Comparison of ENCODE assay signal across 8 cellular contexts in the genomic region with DNA sequence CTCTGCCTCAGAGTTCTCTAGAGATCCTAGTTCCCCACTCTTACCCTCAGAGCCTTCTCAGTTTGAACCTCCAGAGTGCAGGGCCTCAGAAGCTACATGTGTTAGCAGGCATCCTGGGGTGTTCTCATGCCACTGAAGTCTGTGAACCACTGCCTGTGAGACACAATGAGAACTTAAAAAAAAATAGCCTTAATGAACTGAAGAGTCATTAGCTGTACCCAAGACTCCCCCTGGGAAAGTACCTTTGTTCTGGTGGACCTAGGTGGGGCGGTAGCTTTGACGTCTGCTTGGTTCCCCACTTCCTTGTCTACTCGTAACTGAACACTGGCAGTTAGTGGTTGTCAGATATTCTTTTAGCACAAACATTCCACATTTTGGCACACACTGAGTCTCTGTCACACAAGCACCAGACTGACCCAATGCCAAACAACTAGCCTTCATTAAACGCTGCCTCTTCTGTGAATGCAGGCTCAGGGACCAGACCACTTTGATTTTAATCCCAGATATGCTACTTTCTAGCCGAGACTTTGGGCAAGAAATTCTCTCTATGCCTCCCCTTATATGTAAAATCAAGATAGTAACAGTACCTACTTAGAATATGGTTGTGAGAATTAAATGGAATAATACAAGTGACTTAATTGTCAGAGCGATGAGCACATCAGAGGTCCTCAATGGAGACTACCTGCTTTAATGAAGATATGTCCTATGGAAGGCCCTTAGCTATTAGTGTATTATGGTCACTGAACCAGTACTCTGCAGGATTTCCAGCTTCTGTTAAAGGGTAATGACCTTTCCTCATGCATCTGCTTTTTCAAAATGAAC.
DNase-seq lines count a peak whose midpoint lies in the region; ATAC-seq lines count a peak whose summit lies in the region.

No MANE protein-coding gene starts in this region.

- H3K36me3 Mint-ChIP-seq in activated CD8-positive, alpha-beta T cell treated with anti-CD3 and anti-CD28 coated beads, Interleukin-2, amount 10 ng/mL, durations not matched to agents 7 days and 5 days (ENCODE audit: low read depth) = peaks cover 40% of the 10 kb centered on the region

- POLR2A ChIA-PET in activated CD8-positive, alpha-beta T cell treated with anti-CD3 and anti-CD28 coated beads, Interleukin-2, amount 10 ng/mL, durations not matched to agents 7 days and 5 days (lab: Charles Lee) = interaction anchor here (0.7 to 3.5 kb wide), 18 partner anchors 9 to 138 kb away, joined by 3 to 35 read pairs (median 5); a partner anchor contains a TSS

- peak overlapping the region; percentile 96 for H3K27ac Mint-ChIP-seq in activated CD8-positive, alpha-beta T cell treated with anti-CD3 and anti-CD28 coated beads, Interleukin-2, amount 10 ng/mL, durations not matched to agents 7 days and 5 days

- H3K27me3 Mint-ChIP-seq in activated CD8-positive, alpha-beta T cell treated with anti-CD3 and anti-CD28 coated beads, Interleukin-2, amount 10 ng/mL, durations not matched to agents 7 days and 5 days (ENCODE audit: low read depth) = no peaks in the 10 kb centered on the region

- H3K4me1 Mint-ChIP-seq in activated CD8-positive, alpha-beta T cell treated with anti-CD3 and anti-CD28 coated beads, Interleukin-2, amount 10 ng/mL, durations not matched to agents 7 days and 5 days (ENCODE audit: low read depth) = peaks cover 69% of the 10 kb centered on the region

- peak; percentile 87 for ATAC-seq in HG02938 (IDR thresholded peaks at IDR 0.05; ENCODE audit: unreplicated experiment)
- ATAC-seq in activated CD8-positive, alpha-beta T cell treated with anti-CD3 and anti-CD28 coated beads, Interleukin-2, amount 10 ng/mL, durations not matched to agents 7 days and 5 days = peak; percentile 91

- CTCF ChIA-PET in activated CD8-positive, alpha-beta T cell treated with anti-CD3 and anti-CD28 coated beads, Interleukin-2, amount 10 ng/mL, durations not matched to agents 7 days and 5 days (lab: Charles Lee) = interaction anchor here (1.0 to 25.7 kb wide), 11 partner anchors 10 to 139 kb away, joined by 3 to 775 read pairs (median 10); a partner anchor contains a TSS

- peaks cover 3% of the 10 kb centered on the region for H3K9me3 Mint-ChIP-seq in activated CD8-positive, alpha-beta T cell treated with anti-CD3 and anti-CD28 coated beads, Interleukin-2, amount 10 ng/mL, durations not matched to agents 7 days and 5 days (ENCODE audit: insufficient read depth)

- DNase-seq in activated CD8-positive, alpha-beta memory T cell treated with anti-CD3 and anti-CD28 coated beads, Interleukin-2, amount 50 U/mL, for 1 hour (ENCODE audit: extremely low read depth) = peak; percentile 1
- DNase-seq in activated CD8-positive, alpha-beta memory T cell treated with anti-CD3 and anti-CD28 coated beads for 24 hours = no peak
- DNase-seq in activated CD8-positive, alpha-beta T cell treated with anti-CD3 and anti-CD28 coated beads, Interleukin-2, amount 10 ng/mL, durations not matched to agents 7 days and 5 days = peak; percentile 74
- DNase-seq in stimulated activated CD8-positive, alpha-beta memory T cell treated with anti-CD3 and anti-CD28 coated beads, Interleukin-7, amount 100 ng/mL, for 4 hours (ENCODE audit: low read depth in 2 of 2) = peak; percentile 8 to 42
- DNase-seq in DMS114 treated with DMSO at 0.1 percent for 48 hours (lab: John Stamatoyannopoulos, UW; ENCODE audit: unreplicated experiment) (no peak), inferior parietal cortex (ENCODE audit: extremely low spot score) (no peak), epidermal melanocyte (ENCODE audit: insufficient read length, low spot score) (no peak)

- H3K4me3 Mint-ChIP-seq in activated CD8-positive, alpha-beta T cell treated with anti-CD3 and anti-CD28 coated beads, Interleukin-2, amount 10 ng/mL, durations not matched to agents 7 days and 5 days = peak overlapping the region; percentile 70

Comparison
In these comparisons a context has a peak if more than half of its experiments do, and no peak if none do; other contexts are left out.
1. DNase-seq: peak in activated CD8-positive, alpha-beta memory T cell treated with anti-CD3 and anti-CD28 coated beads, Interleukin-2, amount 50 U/mL, for 1 hour (single experiment), activated CD8-positive, alpha-beta T cell treated with anti-CD3 and anti-CD28 coated beads, Interleukin-2, amount 10 ng/mL, durations not matched to agents 7 days and 5 days (single experiment) and stimulated activated CD8-positive, alpha-beta memory T cell treated with anti-CD3 and anti-CD28 coated beads, Interleukin-7, amount 100 ng/mL, for 4 hours (2 of 2); none in activated CD8-positive, alpha-beta memory T cell treated with anti-CD3 and anti-CD28 coated beads for 24 hours (single experiment), DMS114 treated with DMSO at 0.1 percent for 48 hours (single experiment), inferior parietal cortex (single experiment) and epidermal melanocyte (single experiment).